ENCODE assay signal across 11 cellular contexts in the genomic region with DNA sequence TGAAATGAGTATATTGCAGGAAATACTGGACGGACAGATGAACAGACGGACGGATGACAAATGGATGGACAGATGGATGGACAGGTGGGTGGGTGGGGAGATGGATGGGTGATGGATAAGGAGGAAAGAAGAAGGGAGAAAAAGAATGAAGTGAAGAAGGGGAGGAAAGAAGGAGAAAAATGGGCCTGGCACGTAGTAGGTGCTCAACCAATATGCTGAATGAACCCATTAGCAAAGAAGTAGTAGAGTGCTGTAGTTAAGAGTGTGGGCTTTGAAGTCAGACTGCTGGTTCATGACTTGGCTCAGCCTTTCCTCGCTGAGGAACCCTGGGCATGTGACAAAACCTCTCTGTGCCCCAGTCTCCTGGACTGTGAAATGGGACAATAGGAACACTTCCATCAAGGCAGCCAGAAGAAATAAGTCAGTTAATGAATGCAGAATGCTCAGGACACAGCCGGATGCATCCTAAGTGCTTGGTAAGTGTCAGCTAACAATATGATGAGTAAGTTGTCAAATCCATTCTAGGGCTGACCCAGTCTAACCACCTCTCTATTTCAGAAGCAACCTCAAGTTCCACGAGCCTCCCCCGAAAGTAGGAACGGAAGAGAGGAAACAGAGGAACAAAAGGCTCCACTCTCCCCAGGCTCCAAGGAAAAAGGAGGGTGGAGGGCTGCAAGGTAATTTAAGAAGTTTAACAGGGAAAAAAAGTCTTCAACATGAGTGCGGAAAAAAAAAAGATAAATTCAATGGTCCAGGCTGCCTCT. TPM values are rescaled to one million over a fixed set of nuclear protein-coding genes. Genes with fewer than 3 reads are reported as not detected.
A peak's percentile ranks its signal among the peaks of the same experiment; 100 is the strongest.
DNase-seq lines count a peak whose midpoint lies in the region; ATAC-seq, FAIRE-seq and TF ChIP-seq lines count a peak whose summit lies in the region.
"Had no signal": no experiment of that assay in that cellular context is flagged by ENCODE, and none has a peak within 500 bp of the region (broad histone marks: within the 10 kb centered on the region; RNA-seq: fewer than 3 reads in every experiment).

No MANE protein-coding gene starts in this region.

- DNase-seq in GM12891 (ENCODE audit: insufficient read length, low spot score) (no peak), ACHN (no peak), NCI-H82 treated with DMSO at 0.1 percent for 48 hours (lab: John Stamatoyannopoulos, UW; ENCODE audit: unreplicated experiment) (no peak), NCI-H526 treated with DMSO at 0.1 percent for 48 hours (lab: John Stamatoyannopoulos, UW) (no peak)
- no peak for DNase-seq in activated CD8-positive, alpha-beta T cell treated with anti-CD3 and anti-CD28 coated beads, Interleukin-2, amount 10 ng/mL, durations not matched to agents 7 days and 5 days
- DNase-seq: Caco-2, kidney had no signal

- H3K4me1 ChIP-seq in BLaER1 treated with 17β-estradiol and CSF1 and Interleukin-3, amounts not matched to agents 10 nM and 100 nM, result peaks cover 72 to 86% (median 80%) of the 10 kb centered on the region in 10 experiments
- peaks cover 40% of the 10 kb centered on the region for H3K4me1 ChIP-seq in mesodermal cell (ENCODE audit: control insufficient read depth, insufficient read depth, low read length, poor library complexity, severe bottlenecking)
- H3K4me1 ChIP-seq: Caco-2 had no signal

- H3K4me3 Mint-ChIP-seq in activated CD8-positive, alpha-beta T cell treated with anti-CD3 and anti-CD28 coated beads, Interleukin-2, amount 10 ng/mL, durations not matched to agents 7 days and 5 days, result no peak overlapping the region

- TF ChIP-seq POLR2A in GM12891 (IDR thresholded peaks at IDR 0.05; ENCODE audit: low read depth, low read length), result no peak

- in situ Hi-C loops in ACHN (cut with HindIII; ENCODE audit: low pct_ligation_motif_present, low pct_unique_long_range_greater_than_20kb, low sequenced_read_pairs), result no loop called here

- no peaks in the 10 kb centered on the region for H3K27me3 Mint-ChIP-seq in activated CD8-positive, alpha-beta T cell treated with anti-CD3 and anti-CD28 coated beads, Interleukin-2, amount 10 ng/mL, durations not matched to agents 7 days and 5 days (ENCODE audit: low read depth)

- peak overlapping the region; percentile 19 to 93 (median 56); a peak in 18 of 22 replicates for H3K4me2 ChIP-seq in BLaER1 treated with 17β-estradiol and CSF1 and Interleukin-3, amounts not matched to agents 10 nM and 100 nM

- no peaks in the 10 kb centered on the region for H3K27me3 ChIP-seq in BLaER1 treated with 17β-estradiol and CSF1 and Interleukin-3, amounts not matched to agents 10 nM and 100 nM
- H3K27me3 ChIP-seq: breast epithelium had no signal

- no peak for ATAC-seq in activated CD8-positive, alpha-beta T cell treated with anti-CD3 and anti-CD28 coated beads, Interleukin-2, amount 10 ng/mL, durations not matched to agents 7 days and 5 days

- FAIRE-seq in GM12891 (lab: Jason Lieb, UNC), result peak; percentile 84
- FAIRE-seq: endothelial cell of umbilical vein, kidney had no signal

- peaks cover 0 to 24% (median 0%) of the 10 kb centered on the region in 11 experiments; a peak in 5 of 22 replicates for H3K36me3 ChIP-seq in BLaER1 treated with 17β-estradiol and CSF1 and Interleukin-3, amounts not matched to agents 10 nM and 100 nM
- no peaks in the 10 kb centered on the region for H3K36me3 ChIP-seq in mesodermal cell (ENCODE audit: control insufficient read depth, insufficient read depth, low read length)
- H3K36me3 ChIP-seq: breast epithelium had no signal

- peaks cover 0 to 100% (median 4%) of the 10 kb centered on the region in 11 experiments; a peak in 9 of 22 replicates for H4K20me1 ChIP-seq in BLaER1 treated with 17β-estradiol and CSF1 and Interleukin-3, amounts not matched to agents 10 nM and 100 nM

- H3K27ac ChIP-seq in BLaER1 treated with 17β-estradiol and CSF1 and Interleukin-3, amounts not matched to agents 10 nM and 100 nM, result peak overlapping the region in 1 of 11 experiments; percentile 18; a peak in 1 of 22 replicates
- peak overlapping the region; percentile 5 for H3K27ac ChIP-seq in mesodermal cell (ENCODE audit: low read depth, low read length, severe bottlenecking)

- WGBS in mesodermal cell (ENCODE audit: insufficient coverage in 2 of 2), 2 experiments, result 97 to 98% methylated on average over 6 of the region's 10 CpGs

- H3K27ac Mint-ChIP-seq in activated CD8-positive, alpha-beta T cell treated with anti-CD3 and anti-CD28 coated beads, Interleukin-2, amount 10 ng/mL, durations not matched to agents 7 days and 5 days, result peak overlapping the region; percentile 22

- peak overlapping the region in 3 of 11 experiments; percentile 2 to 19 (median 15); a peak in 1 of 22 replicates for H3K9ac ChIP-seq in BLaER1 treated with 17β-estradiol and CSF1 and Interleukin-3, amounts not matched to agents 10 nM and 100 nM

- no peaks in the 10 kb centered on the region for H3K9me3 ChIP-seq in BLaER1 treated with 17β-estradiol and CSF1 and Interleukin-3, amounts not matched to agents 10 nM and 100 nM (replicated peaks in 1 of 11)
- no peaks in the 10 kb centered on the region for H3K9me3 ChIP-seq in mesodermal cell (ENCODE audit: control insufficient read depth, low read length)
- H3K9me3 ChIP-seq: breast epithelium, Caco-2 had no signal

- POLR2A ChIA-PET in activated CD8-positive, alpha-beta T cell treated with anti-CD3 and anti-CD28 coated beads, Interleukin-2, amount 10 ng/mL, durations not matched to agents 7 days and 5 days (lab: Charles Lee), result interaction anchor here (0.6 kb wide), 1 partner anchor 256 kb away, joined by 3 read pairs; no protein-coding TSS in a partner anchor

- CTCF ChIA-PET in activated CD8-positive, alpha-beta T cell treated with anti-CD3 and anti-CD28 coated beads, Interleukin-2, amount 10 ng/mL, durations not matched to agents 7 days and 5 days (lab: Charles Lee), result interaction anchor here (1.2 to 2.0 kb wide), 3 partner anchors 29 to 132 kb away, joined by 3 to 5 read pairs (median 5); no protein-coding TSS in a partner anchor

- peaks cover 50% of the 10 kb centered on the region for H3K36me3 Mint-ChIP-seq in activated CD8-positive, alpha-beta T cell treated with anti-CD3 and anti-CD28 coated beads, Interleukin-2, amount 10 ng/mL, durations not matched to agents 7 days and 5 days (ENCODE audit: low read depth)

- no peaks in the 10 kb centered on the region for H3K9me3 Mint-ChIP-seq in activated CD8-positive, alpha-beta T cell treated with anti-CD3 and anti-CD28 coated beads, Interleukin-2, amount 10 ng/mL, durations not matched to agents 7 days and 5 days (ENCODE audit: insufficient read depth)

- no peak overlapping the region for H3K4me3 ChIP-seq in BLaER1 treated with 17β-estradiol and CSF1 and Interleukin-3, amounts not matched to agents 10 nM and 100 nM
- no peak overlapping the region for H3K4me3 ChIP-seq in mesodermal cell (ENCODE audit: extremely low read depth, insufficient read depth, low read length, poor library complexity, severe bottlenecking)

- H3K4me1 Mint-ChIP-seq in activated CD8-positive, alpha-beta T cell treated with anti-CD3 and anti-CD28 coated beads, Interleukin-2, amount 10 ng/mL, durations not matched to agents 7 days and 5 days (ENCODE audit: low read depth), result peaks cover 61% of the 10 kb centered on the region

TF ChIP-seq in GM12891, 5 proteins besides CTCF, POLR2A, EP300 and RAD21:
- TF ChIP-seq SPI1 (IDR thresholded peaks at IDR 0.05; ENCODE audit: low read depth, low read length) (0 out of 2 replicates have a peak, but pooled peaks have one; percentile 9), PAX5 (IDR thresholded peaks at IDR 0.05; ENCODE audit: insufficient read depth, low read length, severe bottlenecking) (no peak), POU2F2 (IDR thresholded peaks at IDR 0.05; ENCODE audit: low read depth, low read length) (no peak)

RNA-seq across cellular contexts. Expression of a gene that starts 37.8 kb away (rescaled TPM):
- polyA plus RNA-seq in GM12891 (2012; ENCODE audit: low read depth, missing spikeins), result 54.9 TPM
- total RNA-seq in activated CD8-positive, alpha-beta T cell treated with anti-CD3 and anti-CD28 coated beads, Interleukin-2, amount 10 ng/mL, durations not matched to agents 7 days and 5 days, result 100 to 1,000 TPM; 146 to 152 TPM
- polyA plus RNA-seq in mesodermal cell (2013, experiment 1 of 2), result 53.5 TPM
- 34.1 TPM for polyA plus RNA-seq in mesodermal cell (2013, experiment 2 of 2)
